Comparison of ENCODE assay signal across 1 cellular context in the genomic region with DNA sequence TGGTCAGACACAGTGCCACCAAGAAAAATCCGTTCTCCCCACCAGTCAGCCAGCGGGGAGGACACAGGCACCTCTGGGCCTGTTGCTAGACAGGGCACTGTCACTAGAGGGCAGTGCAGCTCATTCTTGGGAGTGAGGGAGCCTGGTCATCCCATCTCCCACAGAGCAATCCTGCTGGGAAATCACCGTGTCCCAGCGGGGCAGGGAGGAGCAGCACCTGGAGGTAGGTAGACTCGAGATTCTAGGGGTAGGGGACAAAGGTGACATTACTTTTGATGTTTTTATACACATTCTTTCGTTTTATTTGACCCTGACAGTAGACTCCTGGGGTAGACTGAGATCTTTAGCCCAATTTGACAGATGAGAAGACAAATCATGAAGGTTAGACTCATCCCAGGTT.
A peak's percentile ranks its signal among the peaks of the same experiment; 100 is the strongest.
TF ChIP-seq lines count a peak whose summit lies in the region.

No MANE protein-coding gene starts in this region.

TF ChIP-seq in H1, 55 proteins besides CTCF, POLR2A, EP300 and RAD21 (continued from another document):
- no peak for TF ChIP-seq ATF2 (IDR thresholded peaks at IDR 0.05; ENCODE audit: low read length)
- peak; percentile 50; the same call in 1 of the 2 replicates for TF ChIP-seq CREB1 (IDR thresholded peaks at IDR 0.05)
- TF ChIP-seq POLR2AphosphoS5 (IDR thresholded peaks at IDR 0.05; ENCODE audit: low read depth, low read length): no peak
- TF ChIP-seq TEAD4 (IDR thresholded peaks at IDR 0.05; ENCODE audit: low read depth, low read length): peak; percentile 46; the same call in 1 of the 2 replicates
- 0 out of 2 replicates have a peak, but pooled peaks have one; percentile 41 for TF ChIP-seq RXRA (IDR thresholded peaks at IDR 0.05; ENCODE audit: insufficient read depth, low read depth, low read length)
TF ChIP-seq in H1: peak in this region for 6.
